ENCODE assay signal across 19 cellular contexts in the genomic region with DNA sequence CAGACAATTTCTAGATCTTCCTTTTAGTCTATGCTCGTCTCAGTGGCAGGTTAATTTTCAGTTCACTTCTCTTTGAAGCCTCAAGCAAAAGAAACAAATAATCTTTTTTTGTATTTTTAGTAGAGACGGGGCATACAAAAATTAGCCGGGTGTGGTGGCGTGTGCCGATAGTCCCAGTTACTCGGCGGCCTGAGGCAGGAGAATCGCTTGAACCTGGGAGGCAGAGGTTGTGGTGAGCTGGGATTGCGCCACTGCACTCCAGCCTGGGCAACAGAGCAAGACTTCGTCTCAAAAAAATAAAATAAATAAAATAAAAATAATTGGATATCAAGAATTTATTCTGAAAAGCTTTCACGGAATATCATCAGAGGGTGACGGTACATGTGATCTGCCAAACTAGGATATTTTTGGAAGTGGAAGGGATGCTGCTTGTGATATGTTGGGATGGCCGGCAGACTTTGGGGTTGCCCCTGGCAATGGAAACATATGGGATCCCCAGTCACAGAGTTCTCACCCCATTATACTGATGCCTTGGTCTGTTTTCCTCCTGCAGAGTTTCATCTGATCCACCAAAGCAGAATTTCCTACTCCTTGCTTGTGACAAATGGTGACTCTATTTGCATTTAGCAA. TPM values are rescaled to one million over a fixed set of nuclear protein-coding genes. Genes with fewer than 3 reads are reported as not detected.
"Had no signal": no experiment of that assay in that cellular context is flagged by ENCODE, and none has a peak within 500 bp of the region (broad histone marks: within the 10 kb centered on the region; RNA-seq: fewer than 3 reads in every experiment).

No MANE protein-coding gene starts in this region.

- H3K4me3 ChIP-seq: esophagus muscularis mucosa, gastrocnemius medialis, stomach, thoracic aorta had no signal

- H3K27ac ChIP-seq: epithelial cell of prostate, esophagus muscularis mucosa, gastrocnemius medialis had no signal

- H3K36me3 ChIP-seq: esophagus muscularis mucosa, gastrocnemius medialis, stomach, thoracic aorta had no signal

- ATAC-seq: effector memory CD8-positive, alpha-beta T cell; gastrocnemius medialis; left colon; naive thymus-derived CD4-positive, alpha-beta T cell had no signal

- H3K4me3 Mint-ChIP-seq: dendritic cell treated with granulocyte-macrophage colony-stimulating factor and Interleukin-4, amounts not matched to agents 40 ng/mL and 50 ng/mL, for 4 days; effector memory CD8-positive, alpha-beta T cell; nephron progenitor cell had no signal

- H3K9me3 Mint-ChIP-seq: dendritic cell treated with granulocyte-macrophage colony-stimulating factor and Interleukin-4, amounts not matched to agents 40 ng/mL and 50 ng/mL, for 4 days; effector memory CD8-positive, alpha-beta T cell; naive thymus-derived CD4-positive, alpha-beta T cell had no signal

- H3K9me3 ChIP-seq: esophagus muscularis mucosa, gastrocnemius medialis, stomach, thoracic aorta had no signal

- H3K27ac Mint-ChIP-seq: dendritic cell treated with granulocyte-macrophage colony-stimulating factor and Interleukin-4, amounts not matched to agents 40 ng/mL and 50 ng/mL, for 4 days; nephron progenitor cell had no signal

- H3K27me3 ChIP-seq: esophagus muscularis mucosa, gastrocnemius medialis, stomach had no signal

- DNase-seq: effector memory CD8-positive, alpha-beta T cell; gastrocnemius medialis; left colon; naive thymus-derived CD4-positive, alpha-beta T cell; nephron progenitor cell; posterior cingulate gyrus; small intestine; stimulated activated CD4-positive, alpha-beta T cell treated with anti-CD3 and anti-CD28 coated beads, Interleukin-12 subunit alpha, Interleukin-12 subunit beta, amount 100 ng/mL, for 4 hours; stimulated activated naive CD4-positive, alpha-beta T cell; stomach; substantia nigra; trophoblast cell had no signal

- H3K27me3 Mint-ChIP-seq: dendritic cell treated with granulocyte-macrophage colony-stimulating factor and Interleukin-4, amounts not matched to agents 40 ng/mL and 50 ng/mL, for 4 days; effector memory CD8-positive, alpha-beta T cell; naive thymus-derived CD4-positive, alpha-beta T cell had no signal

RNA-seq across cellular contexts. Expression of gene LCP2, which starts 7.6 kb away (rescaled TPM):
- total RNA-seq: fibroblast of villous mesenchyme, osteoblast, pulmonary artery endothelial cell had no signal
